Comparison of ENCODE assay signal across 9 cellular contexts in the genomic region with DNA sequence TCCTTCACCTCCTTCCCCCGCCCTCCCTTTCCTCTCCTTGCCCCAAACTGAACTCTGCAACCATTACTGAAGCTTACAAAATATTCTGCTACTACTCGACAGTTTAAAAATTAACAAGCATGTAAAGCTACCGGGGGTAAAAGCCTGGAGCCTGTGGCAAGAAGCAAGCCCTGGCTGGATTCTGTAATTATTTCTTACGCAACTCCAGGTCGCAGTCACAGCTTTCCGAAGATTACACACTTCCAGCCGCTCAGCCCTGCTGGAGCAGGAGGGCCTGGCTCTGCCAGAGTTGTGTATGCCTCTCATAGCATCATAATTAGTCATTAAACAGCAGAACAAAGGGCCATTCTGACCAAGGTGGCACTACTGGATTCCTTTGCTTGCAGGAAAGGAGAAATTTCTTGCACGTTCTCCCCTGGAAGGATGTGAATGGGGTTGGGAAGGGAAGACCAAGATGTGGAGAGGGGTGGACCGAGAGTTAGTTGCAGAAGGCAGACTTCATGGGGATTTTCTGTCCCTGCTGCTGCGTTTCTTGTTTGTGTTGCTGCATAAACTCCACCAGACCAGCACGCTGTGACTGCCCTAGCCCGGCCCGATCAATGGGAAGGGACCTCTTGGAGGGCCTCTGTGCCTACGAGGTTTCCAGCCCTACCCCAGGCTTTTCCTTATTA. TPM values are rescaled to one million over a fixed set of nuclear protein-coding genes. Genes with fewer than 3 reads are reported as not detected.
DNase-seq lines count a peak whose midpoint lies in the region; ATAC-seq and TF ChIP-seq lines count a peak whose summit lies in the region.
"Had no signal": no experiment of that assay in that cellular context is flagged by ENCODE, and none has a peak within 500 bp of the region (broad histone marks: within the 10 kb centered on the region; RNA-seq: fewer than 3 reads in every experiment).

No MANE protein-coding gene starts in this region.

- CTCF ChIA-PET in Panc1 (lab: Charles Lee) = interaction anchor here (0.7 to 1.1 kb wide), 5 partner anchors 19 to 537 kb away, joined by 3 to 9 read pairs (median 7); no protein-coding TSS in a partner anchor

- BruUV-seq in Panc1 (replicated peaks; lab: Mats Ljungman, UMichigan) = no TSS peak

- DNase-seq in GM04504 (ENCODE audit: low read depth) (peak; percentile 67), Panc1 (ENCODE audit: low read depth, low spot score) (no peak), fibroblast of pulmonary artery (ENCODE audit: low read depth) (peak; percentile 71), renal cortical epithelial cell (ENCODE audit: low read depth) (peak; percentile 99), KG1 (lab: John Stamatoyannopoulos, UW) (no peak)
- DNase-seq in activated effector memory CD4-positive, alpha-beta T cell treated with anti-CD3 and anti-CD28 coated beads, Interleukin-2, amount 50 U/mL, for 16 hours = no peak

- H3K4me3 ChIP-seq in Panc1 (ENCODE audit: low read depth in 2 of 2, low read length in 2 of 2) (peak overlapping the region; percentile 7 to 33), fibroblast of pulmonary artery (replicated peaks; ENCODE audit: low read depth, low read length) (no peak overlapping the region)

- POLR2A ChIA-PET in Panc1 (lab: Charles Lee) = interaction anchor here (0.7 kb wide), 1 partner anchor 663 kb away, joined by 4 read pairs; no protein-coding TSS in a partner anchor

- H3K27me3 ChIP-seq in Panc1 (ENCODE audit: control insufficient read depth, insufficient read depth, low read length) = no peaks in the 10 kb centered on the region

- ATAC-seq in Panc1 = peak; percentile 96
- no peak for ATAC-seq in HG03354 (IDR thresholded peaks at IDR 0.05; ENCODE audit: poor library complexity, severe bottlenecking, unreplicated experiment)
- ATAC-seq in HG02885 (IDR thresholded peaks at IDR 0.05; ENCODE audit: poor library complexity, unreplicated experiment) = no peak

- in situ Hi-C loops in Panc1 (cut with HindIII; ENCODE audit: low pct_unique_long_range_greater_than_20kb, low sequenced_read_pairs) = no loop called here

- H3K9me3 ChIP-seq in Panc1 (ENCODE audit: control insufficient read depth, insufficient read depth, low read depth, low read length) = peaks cover 6% of the 10 kb centered on the region; the same call in 1 of the 2 replicates

- no peaks in the 10 kb centered on the region for H3K36me3 ChIP-seq in Panc1 (ENCODE audit: control insufficient read depth, insufficient read depth, low read length)

- peaks cover 40% of the 10 kb centered on the region for H3K4me1 ChIP-seq in Panc1 (ENCODE audit: control insufficient read depth, insufficient read depth, low read length)

- intact Hi-C loops in Panc1 (cut with micrococcal nuclease; ENCODE audit: unreplicated experiment) = loop anchor here (1.0 to 10.0 kb wide), 2 partner anchors 421 to 538 kb away; no protein-coding TSS in a partner anchor

- H3K27ac ChIP-seq in Panc1 (ENCODE audit: low read length) = peak overlapping the region; percentile 94

- TF ChIP-seq CTCF in Panc1 (IDR thresholded peaks at IDR 0.05) (no peak), fibroblast of pulmonary artery (IDR thresholded peaks at IDR 0.05; ENCODE audit: low read length, missing control alignments) (no peak)

RNA-seq across cellular contexts. Expression of a gene that starts 23.6 kb away (rescaled TPM):
- total RNA-seq in Panc1 (2021; ENCODE audit: unreplicated experiment) (11.7 TPM), renal cortical epithelial cell (0.52 and 0.65 TPM in 2 replicates)
- 8.6 TPM for polyA plus RNA-seq in Panc1 (2012; ENCODE audit: insufficient read length)
- total RNA-seq: posterior vena cava had no signal

RNA-seq across cellular contexts. Expression of a gene that starts 53.9 kb away (rescaled TPM):
- 12.7 TPM for total RNA-seq in Panc1 (2021; ENCODE audit: unreplicated experiment)
- polyA plus RNA-seq in Panc1 (2012; ENCODE audit: insufficient read length) = 9.5 TPM
- 0.05 TPM in 1 of 2 replicates, not detected in the other for total RNA-seq in renal cortical epithelial cell

Comparison
In these comparisons a context has a peak if more than half of its experiments do, and no peak if none do; other contexts are left out.
1. DNase-seq: peak in GM04504 (single experiment), fibroblast of pulmonary artery (single experiment) and renal cortical epithelial cell (single experiment); none in Panc1 (single experiment), activated effector memory CD4-positive, alpha-beta T cell treated with anti-CD3 and anti-CD28 coated beads, Interleukin-2, amount 50 U/mL, for 16 hours (single experiment) and KG1 (single experiment).
2. RNA of a gene that starts 53.9 kb away (total RNA-seq): 12.7 TPM in Panc1 (single experiment); 0.05 TPM in renal cortical epithelial cell; every median in the first group is over 10 times any median in the second.